8 cellular contexts compared by ENCODE assay signal in the genomic region with DNA sequence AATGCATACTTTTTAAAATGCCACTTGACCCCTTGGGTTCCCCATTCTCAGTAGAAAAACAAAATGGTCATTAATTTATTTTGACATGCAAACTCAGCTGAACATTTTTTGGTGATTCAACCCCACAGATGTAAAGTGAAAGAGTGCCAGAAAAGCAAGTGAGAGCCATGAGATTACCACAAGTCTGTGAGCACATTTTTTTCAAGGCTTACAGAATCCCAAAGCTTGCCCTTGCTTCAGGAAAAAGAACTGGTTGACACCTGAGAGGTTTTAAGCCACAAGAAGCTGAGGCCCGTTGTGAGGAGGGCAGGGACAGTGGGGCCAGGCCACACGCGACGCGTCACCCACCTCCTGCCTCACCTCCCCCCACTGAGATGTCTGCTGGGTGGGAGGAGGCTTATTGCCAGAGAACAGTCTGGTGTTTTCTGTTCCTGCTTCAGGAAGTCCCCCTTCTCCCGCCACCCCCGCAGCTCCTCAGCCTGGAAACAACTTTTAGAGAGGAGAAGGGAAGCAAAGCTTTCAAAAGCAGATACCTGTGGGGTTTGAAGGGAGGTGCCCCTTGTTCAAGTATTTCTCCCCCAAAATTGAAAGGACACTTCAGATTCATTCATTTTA.
DNase-seq lines count a peak whose midpoint lies in the region; ATAC-seq and TF ChIP-seq lines count a peak whose summit lies in the region.

No MANE protein-coding gene starts in this region.

- peak overlapping the region; percentile 86 for H3K27ac Mint-ChIP-seq in type B pancreatic cell

- ATAC-seq in GM21515 (IDR thresholded peaks at IDR 0.05; ENCODE audit: unreplicated experiment) = peak; percentile 65
- ATAC-seq in body of pancreas = peak; percentile 34
- ATAC-seq in left lobe of liver = peak; percentile 14

- no peak overlapping the region for H3K4me3 ChIP-seq in body of pancreas

- H3K4me1 Mint-ChIP-seq in type B pancreatic cell (ENCODE audit: unreplicated experiment) = peaks cover 18% of the 10 kb centered on the region

- H3K36me3 ChIP-seq in body of pancreas (replicated peaks in 1 of 2; ENCODE audit: insufficient read depth in 1 of 2, low read depth in 2 of 2) = no peaks in the 10 kb centered on the region

- H3K27me3 Mint-ChIP-seq in type B pancreatic cell = no peaks in the 10 kb centered on the region

- peak overlapping the region; percentile 58 for H3K4me3 Mint-ChIP-seq in type B pancreatic cell

- H3K27ac ChIP-seq in body of pancreas = peak overlapping the region in 3 of 4 donors; percentile 55 to 77 (median 67)

- H3K36me3 Mint-ChIP-seq in type B pancreatic cell = peaks cover 23% of the 10 kb centered on the region

- intact Hi-C loops in body of pancreas (cut with DNase I) = no loop called here

- 35 to 47% methylated on average over 6 to 7 of the region's 7 CpGs for WGBS in body of pancreas, 2 donors

- no peaks in the 10 kb centered on the region for H3K9me3 ChIP-seq in body of pancreas

- no peaks in the 10 kb centered on the region for H3K27me3 ChIP-seq in body of pancreas

- TF ChIP-seq CTCF in body of pancreas (IDR thresholded peaks at IDR 0.05) = no peak
- no peak for TF ChIP-seq CTCF in type B pancreatic cell (conservative IDR thresholded peaks at IDR 0.05)

- H3K9me3 Mint-ChIP-seq in type B pancreatic cell = peaks cover 15% of the 10 kb centered on the region

- H3K4me1 ChIP-seq in body of pancreas = peaks cover 19% of the 10 kb centered on the region

- TF ChIP-seq POLR2A in body of pancreas (IDR thresholded peaks at IDR 0.05) = no peak

- DNase-seq in ELF-1 (ENCODE audit: low read depth, low spot score) (peak; percentile 77), HT1080 (ENCODE audit: low read depth) (peak; percentile 91), body of pancreas (peak in 3 of 4 donors; percentile 14 to 55 (median 15)), left lobe of liver (ENCODE audit: low spot score) (no peak), type B pancreatic cell (ENCODE audit: extremely low spot score, unreplicated experiment) (no peak), 8988T (no peak), D341Med (ENCODE audit: low spot score) (no peak)

Comparison
In these comparisons a context has a peak if more than half of its experiments do, and no peak if none do; other contexts are left out.
1. DNase-seq: peak in ELF-1 (single experiment), HT1080 (single experiment) and body of pancreas (3 of 4); none in left lobe of liver (single experiment), type B pancreatic cell (single experiment), 8988T (single experiment) and D341Med (single experiment).
2. ATAC-seq: peak in every context shown above with its lines; median percentile 65 in GM21515; 34 in body of pancreas; 14 in left lobe of liver.